In genomic region chr2:49801898-49802297, GRCh38 we compare ENCODE assay signal across 21 cellular contexts.
"Had no signal": no experiment of that assay in that cellular context is flagged by ENCODE, and none has a peak within 500 bp of the region (broad histone marks: within the 10 kb centered on the region; RNA-seq: fewer than 3 reads in every experiment).

No MANE protein-coding gene starts in this region.

- H3K9me3 ChIP-seq: body of pancreas, suprapubic skin, transverse colon, uterus had no signal

- H3K4me3 ChIP-seq: body of pancreas, dorsolateral prefrontal cortex, suprapubic skin, transverse colon, uterus had no signal

- ATAC-seq: activated T-cell treated with anti-CD3 and anti-CD28 coated beads, Interleukin-2, amount 50 U/mL, for 72 hours; body of pancreas; foreskin keratinocyte; left ventricle myocardium superior; naive thymus-derived CD4-positive, alpha-beta T cell had no signal

- H3K27ac Mint-ChIP-seq: activated T-cell treated with anti-CD3 and anti-CD28 coated beads, Interleukin-2, amount 50 U/mL, for 72 hours; memory B cell; naive thymus-derived CD4-positive, alpha-beta T cell had no signal

- H3K27ac ChIP-seq: body of pancreas, dorsolateral prefrontal cortex, epithelial cell of prostate, foreskin keratinocyte, suprapubic skin, transverse colon, uterus, WERI-Rb-1 had no signal

- H3K36me3 ChIP-seq: suprapubic skin, transverse colon, uterus, WERI-Rb-1 had no signal

- H3K27me3 ChIP-seq: body of pancreas, dorsolateral prefrontal cortex, foreskin keratinocyte, suprapubic skin, transverse colon, uterus had no signal

- H3K4me3 Mint-ChIP-seq: activated T-cell treated with anti-CD3 and anti-CD28 coated beads, Interleukin-2, amount 50 U/mL, for 72 hours; memory B cell; naive thymus-derived CD4-positive, alpha-beta T cell had no signal

- H3K4me1 Mint-ChIP-seq: memory B cell; naive thymus-derived CD4-positive, alpha-beta T cell had no signal

- DNase-seq: activated CD4-positive, alpha-beta T cell treated with anti-CD3 and anti-CD28 coated beads for 1 hour; activated effector memory CD4-positive, alpha-beta T cell treated with anti-CD3 and anti-CD28 coated beads, Interleukin-2, amount 50 U/mL, for 16 hours; activated naive CD4-positive, alpha-beta T cell treated with anti-CD3 and anti-CD28 coated beads, Interleukin-2, amount 50 U/mL, for 16 hours; activated T-cell treated with anti-CD3 and anti-CD28 coated beads, Interleukin-2, amount 50 U/mL, for 72 hours; body of pancreas; central memory CD4-positive, alpha-beta T cell; dorsolateral prefrontal cortex; foreskin keratinocyte; head of caudate nucleus; kidney glomerular epithelial cell; left ventricle myocardium superior; naive thymus-derived CD4-positive, alpha-beta T cell; stimulated activated naive CD4-positive, alpha-beta T cell treated with Interleukin-2 at 50 U/mL for 16 hours; T-helper 2 cell; transverse colon; uterus; WERI-Rb-1 had no signal

- H3K27me3 Mint-ChIP-seq: memory B cell; naive thymus-derived CD4-positive, alpha-beta T cell had no signal

- H3K4me1 ChIP-seq: body of pancreas, foreskin keratinocyte, suprapubic skin, transverse colon, uterus had no signal

- H3K36me3 Mint-ChIP-seq: memory B cell; naive thymus-derived CD4-positive, alpha-beta T cell had no signal

- FAIRE-seq: colon had no signal
